ENCODE assay signal across 8 cellular contexts in the genomic region with DNA sequence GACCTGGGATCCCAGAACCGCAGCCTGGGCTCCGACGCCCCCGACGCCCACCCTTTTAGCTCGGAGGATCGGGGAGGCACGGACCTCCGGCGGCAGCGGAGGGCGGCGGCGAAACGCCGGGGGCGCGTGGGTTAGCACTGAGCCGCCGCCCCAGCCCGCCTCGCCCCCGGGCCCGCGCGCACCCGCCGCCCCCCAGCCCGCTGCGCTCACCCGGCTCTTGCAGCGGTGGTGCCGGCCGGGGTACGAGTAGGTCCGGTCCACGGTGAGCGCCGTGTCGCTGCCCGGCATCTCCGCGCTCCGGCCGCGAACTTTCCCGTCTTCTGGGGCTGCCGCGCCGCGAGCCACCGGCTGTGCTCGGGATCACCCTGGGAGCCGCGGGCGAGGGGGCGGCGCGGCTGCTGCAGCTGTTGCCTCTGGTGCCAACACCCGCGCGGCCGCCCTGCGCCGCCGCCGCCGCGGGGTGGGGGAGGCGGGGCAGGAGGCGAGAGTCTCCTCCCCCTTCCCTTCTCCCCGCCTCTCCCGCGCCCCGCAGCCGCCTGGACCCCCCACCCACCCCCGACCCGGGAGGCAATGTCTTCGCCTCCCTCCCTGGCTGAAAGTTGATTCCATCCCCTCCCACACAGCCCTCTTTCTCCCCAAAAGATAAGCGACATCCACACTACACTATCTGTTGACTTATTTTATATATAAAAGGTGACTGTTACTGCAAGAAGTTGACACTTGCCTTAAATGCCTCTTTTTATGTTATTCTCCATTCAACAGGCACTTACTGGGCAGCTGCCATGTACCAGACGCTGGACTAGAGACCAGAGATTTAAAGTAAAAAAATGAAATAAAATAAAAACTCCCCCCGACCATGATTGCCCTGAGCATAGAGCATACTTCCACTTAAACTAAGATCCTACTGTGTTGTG. TPM values are rescaled to one million over a fixed set of nuclear protein-coding genes. Genes with fewer than 3 reads are reported as not detected.
DNase-seq lines count a peak whose midpoint lies in the region; ATAC-seq and TF ChIP-seq lines count a peak whose summit lies in the region.

A gene with protein sequence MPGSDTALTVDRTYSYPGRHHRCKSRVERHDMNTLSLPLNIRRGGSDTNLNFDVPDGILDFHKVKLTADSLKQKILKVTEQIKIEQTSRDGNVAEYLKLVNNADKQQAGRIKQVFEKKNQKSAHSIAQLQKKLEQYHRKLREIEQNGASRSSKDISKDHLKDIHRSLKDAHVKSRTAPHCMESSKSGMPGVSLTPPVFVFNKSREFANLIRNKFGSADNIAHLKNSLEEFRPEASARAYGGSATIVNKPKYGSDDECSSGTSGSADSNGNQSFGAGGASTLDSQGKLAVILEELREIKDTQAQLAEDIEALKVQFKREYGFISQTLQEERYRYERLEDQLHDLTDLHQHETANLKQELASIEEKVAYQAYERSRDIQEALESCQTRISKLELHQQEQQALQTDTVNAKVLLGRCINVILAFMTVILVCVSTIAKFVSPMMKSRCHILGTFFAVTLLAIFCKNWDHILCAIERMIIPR (minus strand): TSS at position 415 of the 914 bp plus-strand sequence. CDS start 127 bp downstream, at position 288.

- TF ChIP-seq CTCF in fibroblast of the aortic adventitia (IDR thresholded peaks at IDR 0.05; ENCODE audit: insufficient read depth, low read length): no peak

- peak within 1 kb of the TSS in 2 of 6 donors; percentile 64 to 68 for H3K27ac Mint-ChIP-seq in naive B cell

- no peak for TF ChIP-seq RAD21 in Ishikawa (IDR thresholded peaks at IDR 0.05; ENCODE audit: low read depth)

- peak; percentile 62 for DNase-seq in GM03348 (ENCODE audit: low spot score)
- peak; percentile 22 to 39 for DNase-seq in activated T-cell treated with anti-CD3 and anti-CD28 coated beads, Interleukin-2, amount 50 U/mL, for 48 hours
- peak; percentile 12 for DNase-seq in fibroblast of the aortic adventitia (ENCODE audit: low read depth)
- peak; percentile 32 for DNase-seq in naive B cell
- peak; percentile 44 for DNase-seq in ureter (ENCODE audit: low spot score)

- H3K27me3 Mint-ChIP-seq in naive B cell: peaks cover 8 to 33% (median 10%) of the 10 kb centered on the region in 3 donors

- peaks cover 0 to 8% of the 10 kb centered on the region in 2 donors for H3K36me3 Mint-ChIP-seq in naive B cell

- H3K4me3 Mint-ChIP-seq in naive B cell: peak within 1 kb of the TSS; percentile 84 to 92 (median 88)

- TF ChIP-seq EP300 in Ishikawa (IDR thresholded peaks at IDR 0.05; ENCODE audit: borderline replicate concordance): no peak

- peak; percentile 71 for ATAC-seq in GM21528 (IDR thresholded peaks at IDR 0.05; ENCODE audit: low FRiP score, unreplicated experiment)
- ATAC-seq in naive B cell (ENCODE audit: low read depth in 2 of 2): peak; percentile 83 to 85
- no peak for ATAC-seq in HG03457 (IDR thresholded peaks at IDR 0.05; ENCODE audit: unreplicated experiment)

- H3K9me3 Mint-ChIP-seq in naive B cell: no peaks in the 10 kb centered on the region

- peaks cover 11 to 26% (median 13%) of the 10 kb centered on the region in 3 donors for H3K4me1 Mint-ChIP-seq in naive B cell

- peak within 1 kb of the TSS; percentile 64 for H3K4me3 ChIP-seq in fibroblast of the aortic adventitia (ENCODE audit: low read depth, low read length)

TF ChIP-seq in Ishikawa, 13 proteins besides CTCF, POLR2A, EP300 and RAD21:
- no peak for TF ChIP-seq TAF1 (IDR thresholded peaks at IDR 0.05; ENCODE audit: low read depth)
- TF ChIP-seq EGR1 (IDR thresholded peaks at IDR 0.05): 0 out of 2 replicates have a peak, but pooled peaks have one; percentile 36
- 0 out of 2 replicates have a peak, but pooled peaks have one; percentile 6 for TF ChIP-seq ZBTB7A (IDR thresholded peaks at IDR 0.05; ENCODE audit: low read depth)

RNA-seq across cellular contexts. Expression of the gene that starts here (rescaled TPM):
- total RNA-seq in fibroblast of the aortic adventitia (ENCODE audit: low replicate concordance) (0.65 and 0.72 TPM in 2 replicates), ureter (10.1 TPM)
- polyA plus RNA-seq in naive B cell (ENCODE audit: low read depth in 6 of 6): 10 to 100 TPM in 4 of 6 donors, 1 to 10 TPM in 2; 8.4 to 21.7 (median 13.5) TPM

Comparison
In these comparisons a context has a peak if more than half of its experiments do, and no peak if none do; other contexts are left out.
1. Peak in DNase-seq and H3K4me3 ChIP-seq in fibroblast of the aortic adventitia; RNA of the gene not detected or under 1 TPM.
2. DNase-seq: peak in every context shown above with its lines; median percentile 62 in GM03348; 44 in ureter; 32 in naive B cell; 30 in activated T-cell treated with anti-CD3 and anti-CD28 coated beads, Interleukin-2, amount 50 U/mL, for 48 hours; 12 in fibroblast of the aortic adventitia.